ENCODE assay signal across 19 cellular contexts in genomic region chr2:198587726-198588125, GRCh38.
A peak's percentile ranks its signal among the peaks of the same experiment; 100 is the strongest.
DNase-seq lines count a peak whose midpoint lies in the region; ATAC-seq, FAIRE-seq and TF ChIP-seq lines count a peak whose summit lies in the region.
"Had no signal": no experiment of that assay in that cellular context is flagged by ENCODE, and none has a peak within 500 bp of the region (broad histone marks: within the 10 kb centered on the region; RNA-seq: fewer than 3 reads in every experiment).

No MANE protein-coding gene starts in this region.

- 0 out of 2 replicates have a peak overlapping the region, but pooled peaks have one; percentile 59 for H2AFZ ChIP-seq in GM23338
- H2AFZ ChIP-seq in OCI-LY7 (ENCODE audit: low read length) = peak overlapping the region; percentile 88

- H3K4me3 ChIP-seq in GM23338 = no peak overlapping the region
- no peak overlapping the region for H3K4me3 ChIP-seq in OCI-LY7 (ENCODE audit: low read depth, low read length, poor library complexity, severe bottlenecking)
- peak overlapping the region; percentile 37 to 47 for H3K4me3 ChIP-seq in mucosa of rectum (ENCODE audit: low read length in 2 of 2)
- no peak overlapping the region for H3K4me3 ChIP-seq in small intestine (ENCODE audit: low read depth in 1 of 2, low read length in 2 of 2)
- H3K4me3 ChIP-seq in lower lobe of right lung = no peak overlapping the region

- no peaks in the 10 kb centered on the region for H3K27me3 ChIP-seq in GM23338 (ENCODE audit: insufficient read depth)
- H3K27me3 ChIP-seq in mucosa of rectum (ENCODE audit: control insufficient read depth in 2 of 2, insufficient read depth in 2 of 2, low read length in 2 of 2) = no peaks in the 10 kb centered on the region
- H3K27me3 ChIP-seq in small intestine (ENCODE audit: control insufficient read depth in 2 of 2, insufficient read depth in 2 of 2, low read length in 2 of 2) = no peaks in the 10 kb centered on the region
- H3K27me3 ChIP-seq in lower lobe of right lung (ENCODE audit: low read depth) = no peaks in the 10 kb centered on the region

- H3K4me2 ChIP-seq in GM23338 = no peak overlapping the region
- H3K4me2 ChIP-seq in OCI-LY7 (ENCODE audit: low read length) = 0 out of 2 replicates have a peak overlapping the region, but pooled peaks have one; percentile 9

- no peak for FAIRE-seq in small intestine (lab: Jason Lieb, UNC)
- FAIRE-seq: D721Med, H54 had no signal

- H3K27ac Mint-ChIP-seq in GM23338 (no peak overlapping the region), endothelial cell (ENCODE audit: unreplicated experiment) (no peak overlapping the region)
- H3K27ac Mint-ChIP-seq: CD4-positive, alpha-beta T cell had no signal

- H3K36me3 Mint-ChIP-seq in GM23338 (ENCODE audit: low read depth) = no peaks in the 10 kb centered on the region
- H3K36me3 Mint-ChIP-seq in endothelial cell (ENCODE audit: low read depth, unreplicated experiment) = no peaks in the 10 kb centered on the region

- POLR2A ChIA-PET in OCI-LY7 (lab: Charles Lee) = interaction anchor here (0.6 to 0.7 kb wide), 2 partner anchors 23 to 537 kb away, joined by 3 read pairs; no protein-coding TSS in a partner anchor

- no peaks in the 10 kb centered on the region for H3K27me3 Mint-ChIP-seq in GM23338 (ENCODE audit: insufficient read depth, low read depth, poor library complexity)
- H3K27me3 Mint-ChIP-seq in endothelial cell (ENCODE audit: unreplicated experiment) = no peaks in the 10 kb centered on the region
- H3K27me3 Mint-ChIP-seq: CD4-positive, alpha-beta T cell had no signal

- TF ChIP-seq CTCF in GM23338 (conservative IDR thresholded peaks at IDR 0.05; ENCODE audit: low read depth in 2 of 2) (no peak), OCI-LY7 (conservative IDR thresholded peaks at IDR 0.05; ENCODE audit: low read length) (no peak), lower lobe of right lung (IDR thresholded peaks at IDR 0.05) (no peak), endothelial cell (IDR thresholded peaks at IDR 0.05; ENCODE audit: unreplicated experiment) (no peak)

- BruUV-seq in OCI-LY7 (replicated peaks; lab: Mats Ljungman, UMichigan) = no TSS peak

- WGBS in small intestine, 3 donors = 13 to 51% (median 22%) methylated on average over 7 of the region's 7 CpGs

- H3K79me2 ChIP-seq in GM23338 (replicated peaks; ENCODE audit: insufficient read depth) (no peaks in the 10 kb centered on the region), OCI-LY7 (ENCODE audit: insufficient read depth, low read depth, low read length) (no peaks in the 10 kb centered on the region)

- H3K4me1 ChIP-seq in GM23338 (ENCODE audit: insufficient read depth) = no peaks in the 10 kb centered on the region
- peaks cover 7% of the 10 kb centered on the region for H3K4me1 ChIP-seq in OCI-LY7 (ENCODE audit: insufficient read depth, low read length, poor library complexity, severe bottlenecking)
- peaks cover 8 to 15% of the 10 kb centered on the region in 2 donors for H3K4me1 ChIP-seq in mucosa of rectum (ENCODE audit: control insufficient read depth in 2 of 2, insufficient read depth in 2 of 2, low read length in 2 of 2)
- no peaks in the 10 kb centered on the region for H3K4me1 ChIP-seq in small intestine (ENCODE audit: control insufficient read depth in 2 of 2, insufficient read depth in 1 of 2, low read depth in 1 of 2, low read length in 1 of 2)
- no peaks in the 10 kb centered on the region for H3K4me1 ChIP-seq in lower lobe of right lung
- H3K4me1 ChIP-seq: Caco-2 had no signal

- no peaks in the 10 kb centered on the region for H3K9me3 ChIP-seq in OCI-LY7 (ENCODE audit: low read length)
- H3K9me3 ChIP-seq in mucosa of rectum (ENCODE audit: control insufficient read depth in 2 of 2, low read length in 2 of 2) = no peaks in the 10 kb centered on the region
- H3K9me3 ChIP-seq in small intestine (ENCODE audit: control insufficient read depth, low read depth) = no peaks in the 10 kb centered on the region
- H3K9me3 ChIP-seq in lower lobe of right lung = no peaks in the 10 kb centered on the region
- H3K9me3 ChIP-seq: Caco-2 had no signal

- H3K4me1 Mint-ChIP-seq in GM23338 (no peaks in the 10 kb centered on the region), endothelial cell (ENCODE audit: unreplicated experiment) (peaks cover 2% of the 10 kb centered on the region)

- no peak for ATAC-seq in GM23338
- ATAC-seq in lower lobe of right lung = no peak

- H3K9ac ChIP-seq in mucosa of rectum (ENCODE audit: low read depth in 1 of 2, low read length in 2 of 2) = no peak overlapping the region

- H3K36me3 ChIP-seq in GM23338 (ENCODE audit: insufficient read depth) = no peaks in the 10 kb centered on the region
- H3K36me3 ChIP-seq in OCI-LY7 (ENCODE audit: insufficient read depth, low read length) = no peaks in the 10 kb centered on the region
- H3K36me3 ChIP-seq in mucosa of rectum (ENCODE audit: control insufficient read depth in 2 of 2, insufficient read depth in 2 of 2, low read length in 2 of 2) = no peaks in the 10 kb centered on the region
- no peaks in the 10 kb centered on the region for H3K36me3 ChIP-seq in small intestine (ENCODE audit: control insufficient read depth in 2 of 2, insufficient read depth in 2 of 2, low read length in 2 of 2)
- no peaks in the 10 kb centered on the region for H3K36me3 ChIP-seq in lower lobe of right lung

- H3K4me3 Mint-ChIP-seq in GM23338 (no peak overlapping the region), endothelial cell (ENCODE audit: unreplicated experiment) (no peak overlapping the region)
- H3K4me3 Mint-ChIP-seq: CD4-positive, alpha-beta T cell had no signal

- H3K9me2 ChIP-seq in GM23338 (ENCODE audit: insufficient read depth) = no peaks in the 10 kb centered on the region
- H3K9me2 ChIP-seq in OCI-LY7 (ENCODE audit: insufficient read depth, low read length) = no peaks in the 10 kb centered on the region

- H3K9me3 Mint-ChIP-seq in GM23338 (no peaks in the 10 kb centered on the region), endothelial cell (ENCODE audit: unreplicated experiment) (no peaks in the 10 kb centered on the region)
- H3K9me3 Mint-ChIP-seq: CD4-positive, alpha-beta T cell had no signal

- CTCF ChIA-PET in OCI-LY7 (lab: Charles Lee; ENCODE audit: unreplicated experiment) = no interaction called here

- H4K20me1 ChIP-seq in GM23338 (replicated peaks; ENCODE audit: insufficient read depth) (no peaks in the 10 kb centered on the region), OCI-LY7 (ENCODE audit: insufficient read depth, low read length) (no peaks in the 10 kb centered on the region)

- intact Hi-C loops in OCI-LY7 (cut with micrococcal nuclease; ENCODE audit: unreplicated experiment) = no loop called here
- intact Hi-C loops in lower lobe of right lung (cut with DNase I) = no loop called here

- H3F3A ChIP-seq in GM23338 (replicated peaks; ENCODE audit: low read depth) = no peaks in the 10 kb centered on the region

- H3K27ac ChIP-seq in GM23338 (ENCODE audit: low read depth) (no peak overlapping the region), OCI-LY7 (ENCODE audit: low read depth, low read length, poor library complexity, severe bottlenecking) (no peak overlapping the region), mucosa of rectum (ENCODE audit: low read depth in 2 of 2, low read length in 2 of 2) (peak overlapping the region; percentile 57 to 69), small intestine (ENCODE audit: low read depth in 1 of 2, low read length in 1 of 2) (no peak overlapping the region), lower lobe of right lung (no peak overlapping the region)
- H3K27ac ChIP-seq: C4-2B, HL-60 had no signal

- DNase-seq in GM23338 (ENCODE audit: low spot score) (no peak), OCI-LY7 (ENCODE audit: low spot score) (peak; percentile 11), small intestine (peak; percentile 33), Ammon's horn (ENCODE audit: low spot score) (no peak), islet precursor cell (no peak), lower lobe of right lung (no peak), endothelial cell (ENCODE audit: low spot score) (no peak)
- DNase-seq: ACHN; Caco-2; CD4-positive, alpha-beta T cell; DMS153; DMS79 treated with DMSO at 0.1 percent for 48 hours; GF-D8; HCEC 1CT had no signal

TF ChIP-seq in GM23338, 12 proteins besides CTCF, POLR2A, EP300 and RAD21 (continues in another document):
- no peak for TF ChIP-seq JUNB (IDR thresholded peaks at IDR 0.05; ENCODE audit: unreplicated experiment)
- TF ChIP-seq STAT1 (IDR thresholded peaks at IDR 0.05; ENCODE audit: unreplicated experiment) = no peak
- no peak for TF ChIP-seq ZNF114 (CRISPR knock-in tag; IDR thresholded peaks at IDR 0.05)
- TF ChIP-seq EZH2phosphoT487 (IDR thresholded peaks at IDR 0.05; ENCODE audit: unreplicated experiment) = no peak
- no peak for TF ChIP-seq ZNF331 (CRISPR knock-in tag; IDR thresholded peaks at IDR 0.05; ENCODE audit: low read depth)
- TF ChIP-seq CREB1 (CRISPR knock-in tag; IDR thresholded peaks at IDR 0.05; ENCODE audit: low read depth) = no peak
- TF ChIP-seq EZH2 (IDR thresholded peaks at IDR 0.05; ENCODE audit: low read depth, unreplicated experiment) = no peak
- no peak for TF ChIP-seq REST (IDR thresholded peaks at IDR 0.05; ENCODE audit: unreplicated experiment)
- no peak for TF ChIP-seq POLR2AphosphoS5 (IDR thresholded peaks at IDR 0.05; ENCODE audit: low read depth)

Comparison
In these comparisons a context has a peak if more than half of its experiments do, and no peak if none do; other contexts are left out.
1. DNase-seq: peak in OCI-LY7 (single experiment) and small intestine (single experiment); none in GM23338 (single experiment), Ammon's horn (single experiment), islet precursor cell (single experiment), lower lobe of right lung (single experiment) and endothelial cell (single experiment).
2. H3K27ac ChIP-seq: peak in mucosa of rectum (2 of 2); none in GM23338 (single experiment), OCI-LY7 (single experiment), small intestine (0 of 2) and lower lobe of right lung (single experiment).
3. H3K4me3 ChIP-seq: peak in mucosa of rectum (2 of 2); none in GM23338 (single experiment), OCI-LY7 (single experiment), small intestine (0 of 2) and lower lobe of right lung (single experiment).